Comparison of ENCODE assay signal across 30 cellular contexts in the genomic region with DNA sequence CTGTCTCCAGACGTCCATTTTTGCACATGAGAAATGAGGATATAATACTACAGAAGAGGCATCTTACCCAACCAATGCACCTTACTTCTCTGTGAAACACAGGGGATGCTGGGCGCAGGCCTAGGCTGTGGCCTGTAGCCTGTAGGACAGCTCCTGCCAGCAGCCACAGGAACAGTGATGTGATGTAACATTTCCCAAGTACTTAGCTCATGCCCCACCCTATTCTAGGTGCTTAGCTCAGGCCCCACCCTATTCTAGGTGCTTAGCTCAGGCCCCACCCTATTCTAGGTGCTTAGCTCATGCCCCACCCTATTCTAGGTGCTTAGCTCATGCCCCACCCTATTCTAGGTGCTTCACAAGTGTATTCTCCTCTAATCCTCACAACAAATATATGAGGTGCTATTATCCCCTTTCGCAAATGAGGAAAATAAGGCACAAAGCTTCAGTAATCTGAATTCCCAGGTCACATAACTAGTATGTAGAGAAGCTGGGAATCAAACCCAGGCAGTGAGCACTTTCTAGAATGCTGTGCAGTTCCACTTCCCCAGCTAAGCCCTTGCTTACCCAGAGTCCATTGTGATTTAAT. TPM values are rescaled to one million over a fixed set of nuclear protein-coding genes. Genes with fewer than 3 reads are reported as not detected.
DNase-seq lines count a peak whose midpoint lies in the region; ATAC-seq, FAIRE-seq and TF ChIP-seq lines count a peak whose summit lies in the region.
"Had no signal": no experiment of that assay in that cellular context is flagged by ENCODE, and none has a peak within 500 bp of the region (broad histone marks: within the 10 kb centered on the region; RNA-seq: fewer than 3 reads in every experiment).

No MANE protein-coding gene starts in this region.

- no peak overlapping the region for H4K91ac ChIP-seq in H1 (replicated peaks; ENCODE audit: insufficient read length, low read length)

- H2AFZ ChIP-seq in H1 (ENCODE audit: low read length): no peak overlapping the region

- H3K14ac ChIP-seq in H1 (ENCODE audit: insufficient read length): no peak overlapping the region

- no peak overlapping the region for H3K4ac ChIP-seq in H1 (replicated peaks; ENCODE audit: insufficient read length, low read depth, low read length)

- no peak overlapping the region for H3K4me3 Mint-ChIP-seq in MCF 10A (ENCODE audit: unreplicated experiment)
- H3K4me3 Mint-ChIP-seq: B cell; CD8-positive, alpha-beta memory T cell; HFFc6 had no signal

- H2BK12ac ChIP-seq in H1 (ENCODE audit: low read depth, low read length): 0 out of 2 replicates have a peak overlapping the region, but pooled peaks have one; percentile 3

- H3K9me3 ChIP-seq in breast epithelium (no peaks in the 10 kb centered on the region), H1 (ENCODE audit: insufficient read depth in 2 of 2, low read depth in 1 of 2, low read length in 1 of 2) (no peaks in the 10 kb centered on the region), lower lobe of right lung (no peaks in the 10 kb centered on the region)
- H3K9me3 ChIP-seq: SK-N-SH had no signal

- no peak for TF ChIP-seq EP300 in H1 (IDR thresholded peaks at IDR 0.05; ENCODE audit: borderline replicate concordance in 1 of 2, low read depth in 2 of 2, low read length in 2 of 2)

- H2BK20ac ChIP-seq in H1 (ENCODE audit: low read length): no peak overlapping the region

- peaks cover 6% of the 10 kb centered on the region for H3K23me2 ChIP-seq in H1 (ENCODE audit: low read depth, low read length)

- peak; percentile 31 to 34 for ATAC-seq in lower lobe of right lung
- ATAC-seq in GM19328 (IDR thresholded peaks at IDR 0.05; ENCODE audit: unreplicated experiment): no peak
- no peak for ATAC-seq in HG03139 (IDR thresholded peaks at IDR 0.05; ENCODE audit: unreplicated experiment)
- ATAC-seq: HepG2 had no signal

- H4K20me1 ChIP-seq in H1 (replicated peaks in 1 of 2; ENCODE audit: control insufficient read depth in 1 of 2, insufficient read depth in 2 of 2, low read length in 2 of 2): no peaks in the 10 kb centered on the region

- H3K23ac ChIP-seq in H1 (ENCODE audit: insufficient read length): no peak overlapping the region

- TF ChIP-seq RAD21 in H1 (IDR thresholded peaks at IDR 0.05 in 1 of 2, conservative IDR thresholded peaks at IDR 0.05 in 1 of 2; ENCODE audit: low read depth in 2 of 2, low read length in 2 of 2): no peak

- no peak overlapping the region for H4K8ac ChIP-seq in H1 (ENCODE audit: extremely low read depth, insufficient read depth, low read length)

- no peaks in the 10 kb centered on the region for H3K36me3 Mint-ChIP-seq in MCF 10A (ENCODE audit: insufficient read depth, unreplicated experiment)

- no peak overlapping the region for H2BK120ac ChIP-seq in H1 (replicated peaks; ENCODE audit: low read depth, low read length)

- H3K4me1 ChIP-seq in breast epithelium (peaks cover 0 to 2% of the 10 kb centered on the region in 2 donors), H1 (replicated peaks in 1 of 4; ENCODE audit: control insufficient read depth in 3 of 4, insufficient read depth in 4 of 4, low read length in 3 of 4) (peaks cover 0 to 18% (median 5%) of the 10 kb centered on the region in 4 experiments; a peak in 6 of 7 replicates), lower lobe of right lung (peaks cover 7% of the 10 kb centered on the region)

- no peak overlapping the region for H3K18ac ChIP-seq in H1 (ENCODE audit: extremely low read depth, low read length)

- H3K9ac ChIP-seq in H1 (replicated peaks in 1 of 4; ENCODE audit: extremely low read depth in 1 of 4, low read depth in 3 of 4, low read length in 3 of 4): no peak overlapping the region
- H3K9ac ChIP-seq: SK-N-SH had no signal

- H2AK5ac ChIP-seq in H1 (ENCODE audit: low read depth, low read length): no peak overlapping the region

- no peak overlapping the region for H3K27ac ChIP-seq in breast epithelium
- no peak overlapping the region for H3K27ac ChIP-seq in H1 (ENCODE audit: low read depth, low read length)
- no peak overlapping the region for H3K27ac ChIP-seq in lower lobe of right lung
- H3K27ac ChIP-seq: 22Rv1, C4-2B had no signal

- H3K4me3 ChIP-seq in breast epithelium (no peak overlapping the region), H1 (ENCODE audit: extremely low read depth in 1 of 4, insufficient read depth in 2 of 4, low read depth in 3 of 4, low read length in 4 of 4) (no peak overlapping the region), lower lobe of right lung (no peak overlapping the region)

- H4K5ac ChIP-seq in H1 (ENCODE audit: insufficient read length, low read depth, low read length): no peak overlapping the region

- no peak overlapping the region for H2BK15ac ChIP-seq in H1 (ENCODE audit: low read length)

- peak; percentile 54 for DNase-seq in MCF 10A (ENCODE audit: unreplicated experiment)
- DNase-seq in breast epithelium (ENCODE audit: low spot score in 2 of 2): no peak
- no peak for DNase-seq in H1 (ENCODE audit: low read depth in 1 of 2, low spot score in 2 of 2)
- no peak for DNase-seq in lower lobe of right lung
- DNase-seq in activated naive CD4-positive, alpha-beta T cell treated with anti-CD3 and anti-CD28 coated beads, Interleukin-2, amount 50 U/mL, for 16 hours: no peak
- DNase-seq in cerebellum (ENCODE audit: low spot score): no peak
- DNase-seq: CD8-positive, alpha-beta memory T cell; DMS79 treated with DMSO at 0.1 percent for 48 hours; GF-D8; H7; HFFc6; Kasumi-1; NCI-H1105 treated with DMSO at 0.1 percent for 48 hours; NCI-H1930; NCI-H2107; NCI-H226; NCI-H510A; OCI-M1; SK-N-SH; SW 1271 had no signal

- CTCF ChIA-PET in MCF 10A (lab: Yijun Ruan, JAX): interaction anchor here (0.6 to 5.9 kb wide), 24 partner anchors 13 to 341 kb away, joined by 3 to 64 read pairs (median 4); a partner anchor contains a TSS
- CTCF ChIA-PET in H1 (lab: Charles Lee; ENCODE audit: partially characterized antibody): interaction anchor here (0.7 to 4.7 kb wide), 13 partner anchors 11 to 228 kb away, joined by 3 to 35 read pairs (median 5); a partner anchor contains a TSS

- no peak for FAIRE-seq in H1 (lab: Jason Lieb, UNC)
- FAIRE-seq: GM12891, HepG2, RCC 7860 had no signal

- no peaks in the 10 kb centered on the region for H3K27me3 Mint-ChIP-seq in MCF 10A (ENCODE audit: insufficient read depth, unreplicated experiment)
- H3K27me3 Mint-ChIP-seq: B cell had no signal

- no TSS peak for BruUV-seq in MCF 10A (replicated peaks; lab: Mats Ljungman, UMichigan)

- no peak overlapping the region for H2BK5ac ChIP-seq in H1 (ENCODE audit: low read depth, low read length)

- TF ChIP-seq CTCF in MCF 10A (IDR thresholded peaks at IDR 0.05; ENCODE audit: unreplicated experiment): no peak
- TF ChIP-seq CTCF in breast epithelium (IDR thresholded peaks at IDR 0.05): no peak
- no peak for TF ChIP-seq CTCF in H1 (IDR thresholded peaks at IDR 0.05; ENCODE audit: control extremely low read depth in 1 of 3, insufficient read depth in 1 of 3, low read depth in 1 of 3, low read length in 3 of 3)
- no peak for TF ChIP-seq CTCF in lower lobe of right lung (IDR thresholded peaks at IDR 0.05)

- H3K79me1 ChIP-seq in H1 (ENCODE audit: low read depth, low read length): no peaks in the 10 kb centered on the region

- no peaks in the 10 kb centered on the region for H3K79me2 ChIP-seq in H1 (ENCODE audit: control insufficient read depth in 1 of 2, insufficient read depth in 2 of 2, low read length in 2 of 2)

- TF ChIP-seq POLR2A in breast epithelium (IDR thresholded peaks at IDR 0.05): no peak
- TF ChIP-seq POLR2A in H1 (IDR thresholded peaks at IDR 0.05; ENCODE audit: control extremely low read depth in 1 of 2, low read depth in 2 of 2, low read length in 2 of 2): no peak

- H3K27me3 ChIP-seq in breast epithelium (no peaks in the 10 kb centered on the region), H1 (replicated peaks in 1 of 4; ENCODE audit: control insufficient read depth in 3 of 4, extremely low read depth in 1 of 4, insufficient read depth in 3 of 4, low read length in 3 of 4) (no peaks in the 10 kb centered on the region), lower lobe of right lung (ENCODE audit: low read depth) (no peaks in the 10 kb centered on the region)

- no peak overlapping the region for H3K4me2 ChIP-seq in H1 (ENCODE audit: insufficient read depth in 1 of 2, low read depth in 2 of 2, low read length in 2 of 2)
- H3K4me2 ChIP-seq: SK-N-SH had no signal

- 95% methylated on average over 3 of the region's 3 CpGs; no CpG with 5 or more reads in 1 of the 2 experiments for WGBS in H1 (ENCODE audit: extremely low coverage in 1 of 2, insufficient coverage in 1 of 2, insufficient read length in 1 of 2, insufficient replicate concordance in 2 of 2, low coverage in 1 of 2, low lambda C conversion rate in 2 of 2, missing lambda C conversion rate in 1 of 2), 2 experiments

- peak overlapping the region; percentile 27 for H3K27ac Mint-ChIP-seq in MCF 10A (ENCODE audit: low read depth, unreplicated experiment)
- H3K27ac Mint-ChIP-seq: B cell, HFFc6 had no signal

- no peak overlapping the region for H3K56ac ChIP-seq in H1 (replicated peaks; ENCODE audit: insufficient read length, low read depth, low read length)

- no peaks in the 10 kb centered on the region for H3K9me3 Mint-ChIP-seq in MCF 10A (ENCODE audit: unreplicated experiment)
- H3K9me3 Mint-ChIP-seq: CD8-positive, alpha-beta memory T cell; HFFc6 had no signal

- H3K36me3 ChIP-seq in breast epithelium: no peaks in the 10 kb centered on the region
- H3K36me3 ChIP-seq in H1 (ENCODE audit: control insufficient read depth in 2 of 4, insufficient read depth in 4 of 4, low read length in 3 of 4): no peaks in the 10 kb centered on the region
- no peaks in the 10 kb centered on the region for H3K36me3 ChIP-seq in lower lobe of right lung

- POLR2A ChIA-PET in MCF 10A (lab: Yijun Ruan, JAX): interaction anchor here (0.6 to 2.8 kb wide), 9 partner anchors 14 to 130 kb away, joined by 3 to 17 read pairs (median 3); a partner anchor contains a TSS
- POLR2A ChIA-PET in H1 (lab: Charles Lee; ENCODE audit: partially characterized antibody): interaction anchor here (0.7 to 1.6 kb wide), 6 partner anchors 9 to 56 kb away, joined by 3 to 9 read pairs (median 4); no protein-coding TSS in a partner anchor

- intact Hi-C loops in MCF 10A (cut with micrococcal nuclease) (no loop called here), breast epithelium (cut with DNase I; ENCODE audit: low total_unique reads) (loop anchor here (10.0 kb wide), 1 partner anchor 68 kb away; no protein-coding TSS in a partner anchor), lower lobe of right lung (cut with DNase I) (no loop called here)

- peaks cover 13% of the 10 kb centered on the region for H3K4me1 Mint-ChIP-seq in MCF 10A (ENCODE audit: insufficient read depth, unreplicated experiment)

RNA-seq across cellular contexts. Expression of a gene that starts 4.6 kb away (rescaled TPM):
- total RNA-seq in MCF 10A (2022) (141 and 155 TPM in 2 replicates), breast epithelium (10 to 100 TPM; 70.4 to 90.5 (median 75.5) TPM), lower lobe of right lung (62.2 TPM), cerebellum (28.3 TPM)
- 73.1 and 75.4 TPM in 2 replicates for total RNA-seq in H1 (2021; fragmentation: NEBNext Ultra II Directional; extraction: Animal tissue kit (Norgen Biotek cat#: 25700))
- 74.3 and 99.5 TPM in 2 replicates for polyA plus RNA-seq in H1 (2011; rRNA removed)
- polyA plus RNA-seq in H1 (2011; cell fraction: cytosol; rRNA removed): 81.7 TPM
- 111 TPM for polyA plus RNA-seq in H1 (2011; cell fraction: nucleus; rRNA removed)
- polyA plus RNA-seq in H1 (2012, experiment 1 of 2): 74.5 to 117 TPM (median 106 TPM) in 4 replicates
- 142 TPM for polyA plus RNA-seq in H1 (2012, experiment 2 of 2)
- polyA plus RNA-seq in H1 (2013, experiment 1 of 2): 84.0 TPM
- polyA plus RNA-seq in H1 (2013, experiment 2 of 2): 93.6 TPM
- 43.2 and 70.3 TPM in 2 replicates for polyA minus RNA-seq in H1 (2011; rRNA and poly(A)+ RNA removed)
- 32.7 TPM for polyA minus RNA-seq in H1 (2011; cell fraction: cytosol; rRNA and poly(A)+ RNA removed)
- 59.4 TPM for polyA minus RNA-seq in H1 (2011; cell fraction: nucleus; rRNA and poly(A)+ RNA removed)

RNA-seq across cellular contexts. Expression of a gene that starts 7.5 kb away (rescaled TPM):
- not detected in 2 replicates for total RNA-seq in MCF 10A (2022)
- not detected for total RNA-seq in breast epithelium
- not detected in 2 replicates for total RNA-seq in H1 (2021; fragmentation: NEBNext Ultra II Directional; extraction: Animal tissue kit (Norgen Biotek cat#: 25700))
- 0.08 TPM in 1 of 2 replicates, not detected in the other for polyA plus RNA-seq in H1 (2011; rRNA removed)
- 0.09 TPM for polyA plus RNA-seq in H1 (2011; cell fraction: cytosol; rRNA removed)
- polyA plus RNA-seq in H1 (2011; cell fraction: nucleus; rRNA removed): 0.26 TPM
- polyA plus RNA-seq in H1 (2012, experiment 1 of 2): not detected in 4 replicates
- not detected for polyA plus RNA-seq in H1 (2012, experiment 2 of 2)
- not detected for polyA plus RNA-seq in H1 (2013, experiment 1 of 2)
- 0.04 TPM for polyA plus RNA-seq in H1 (2013, experiment 2 of 2)
- polyA minus RNA-seq in H1 (2011; rRNA and poly(A)+ RNA removed): not detected in 2 replicates
- not detected for polyA minus RNA-seq in H1 (2011; cell fraction: cytosol; rRNA and poly(A)+ RNA removed)
- polyA minus RNA-seq in H1 (2011; cell fraction: nucleus; rRNA and poly(A)+ RNA removed): 1.5 TPM
- total RNA-seq in lower lobe of right lung: not detected
- not detected for total RNA-seq in cerebellum
- total RNA-seq: HFFc6, HT1080, M059J had no signal
- polyA plus RNA-seq: SK-N-SH had no signal

RNA-seq across cellular contexts. Expression of a gene that starts 14.3 kb away (rescaled TPM):
- total RNA-seq in MCF 10A (2022) (67.3 and 107 TPM in 2 replicates), breast epithelium (10 to 100 TPM; 20.2 to 31.1 (median 23.7) TPM), lower lobe of right lung (17.9 TPM), cerebellum (10.1 TPM)
- 47.9 and 48.5 TPM in 2 replicates for total RNA-seq in H1 (2021; fragmentation: NEBNext Ultra II Directional; extraction: Animal tissue kit (Norgen Biotek cat#: 25700))
- 19.3 and 20.5 TPM in 2 replicates for polyA plus RNA-seq in H1 (2011; rRNA removed)
- polyA plus RNA-seq in H1 (2011; cell fraction: cytosol; rRNA removed): 41.0 TPM
- 26.5 TPM for polyA plus RNA-seq in H1 (2011; cell fraction: nucleus; rRNA removed)
- 71.6 to 116 TPM (median 83.2 TPM) in 4 replicates for polyA plus RNA-seq in H1 (2012, experiment 1 of 2)
- 13.8 TPM for polyA plus RNA-seq in H1 (2012, experiment 2 of 2)
- polyA plus RNA-seq in H1 (2013, experiment 1 of 2): 53.9 TPM
- polyA plus RNA-seq in H1 (2013, experiment 2 of 2): 53.2 TPM
- polyA minus RNA-seq in H1 (2011; rRNA and poly(A)+ RNA removed): 53.2 and 70.6 TPM in 2 replicates
- 23.5 TPM for polyA minus RNA-seq in H1 (2011; cell fraction: cytosol; rRNA and poly(A)+ RNA removed)
- polyA minus RNA-seq in H1 (2011; cell fraction: nucleus; rRNA and poly(A)+ RNA removed): 85.1 TPM

RNA-seq across cellular contexts. Expression of a gene that starts 14.6 kb away (rescaled TPM):
- total RNA-seq in MCF 10A (2022): 36.4 and 48.3 TPM in 2 replicates
- 1 to 10 TPM in 1 of 3 donors, under 1 TPM in 2; under 0.01 to 1.4 (median 0.15) TPM for total RNA-seq in breast epithelium
- total RNA-seq in H1 (2021; fragmentation: NEBNext Ultra II Directional; extraction: Animal tissue kit (Norgen Biotek cat#: 25700)): 20.9 and 22.3 TPM in 2 replicates
- 14.6 and 18.2 TPM in 2 replicates for polyA plus RNA-seq in H1 (2011; rRNA removed)
- polyA plus RNA-seq in H1 (2011; cell fraction: cytosol; rRNA removed): 17.7 TPM
- 92.9 TPM for polyA plus RNA-seq in H1 (2011; cell fraction: nucleus; rRNA removed)
- polyA plus RNA-seq in H1 (2012, experiment 1 of 2): 16.6 to 22.1 TPM (median 19.6 TPM) in 4 replicates
- polyA plus RNA-seq in H1 (2012, experiment 2 of 2): 10.9 TPM
- 12.9 TPM for polyA plus RNA-seq in H1 (2013, experiment 1 of 2)
- polyA plus RNA-seq in H1 (2013, experiment 2 of 2): 10.7 TPM
- 32.1 and 40.4 TPM in 2 replicates for polyA minus RNA-seq in H1 (2011; rRNA and poly(A)+ RNA removed)
- 15.9 TPM for polyA minus RNA-seq in H1 (2011; cell fraction: cytosol; rRNA and poly(A)+ RNA removed)
- polyA minus RNA-seq in H1 (2011; cell fraction: nucleus; rRNA and poly(A)+ RNA removed): 30.1 TPM
- 1.7 TPM for total RNA-seq in lower lobe of right lung
- 6.3 TPM for total RNA-seq in cerebellum
- polyA plus RNA-seq: CD8-positive, alpha-beta memory T cell had no signal

RNA-seq across cellular contexts. Expression of a gene that starts 32.2 kb away (rescaled TPM):
- not detected in 2 replicates for total RNA-seq in MCF 10A (2022)
- total RNA-seq in breast epithelium: not detected
- 0.19 TPM in 1 of 2 replicates, not detected in the other for total RNA-seq in H1 (2021; fragmentation: NEBNext Ultra II Directional; extraction: Animal tissue kit (Norgen Biotek cat#: 25700))
- polyA plus RNA-seq in H1 (2011; rRNA removed): 0.51 and 1.2 TPM in 2 replicates
- polyA plus RNA-seq in H1 (2011; cell fraction: cytosol; rRNA removed): 0.81 TPM
- 3.4 TPM for polyA plus RNA-seq in H1 (2011; cell fraction: nucleus; rRNA removed)
- polyA plus RNA-seq in H1 (2012, experiment 1 of 2): 0.40 to 0.92 TPM (median 0.72 TPM) in 3 of 4 replicates, not detected in the other
- not detected for polyA plus RNA-seq in H1 (2012, experiment 2 of 2)
- 0.45 TPM for polyA plus RNA-seq in H1 (2013, experiment 1 of 2)
- polyA plus RNA-seq in H1 (2013, experiment 2 of 2): 0.15 TPM
- not detected in 2 replicates for polyA minus RNA-seq in H1 (2011; rRNA and poly(A)+ RNA removed)
- polyA minus RNA-seq in H1 (2011; cell fraction: cytosol; rRNA and poly(A)+ RNA removed): not detected
- 0.50 TPM for polyA minus RNA-seq in H1 (2011; cell fraction: nucleus; rRNA and poly(A)+ RNA removed)
- total RNA-seq in lower lobe of right lung: 0.21 TPM
- total RNA-seq in cerebellum: 1.3 TPM
- total RNA-seq: B cell; CD8-positive, alpha-beta memory T cell; HepG2; HFFc6; HT1080; M059J had no signal
- polyA plus RNA-seq: CD8-positive, alpha-beta memory T cell; HepG2 had no signal

Comparison
In these comparisons a context has a peak if more than half of its experiments do, and no peak if none do; other contexts are left out.
1. ATAC-seq: peak in lower lobe of right lung (2 of 2); none in GM19328 (single experiment) and HG03139 (single experiment).